26 cellular contexts compared by ENCODE assay signal in the genomic region with DNA sequence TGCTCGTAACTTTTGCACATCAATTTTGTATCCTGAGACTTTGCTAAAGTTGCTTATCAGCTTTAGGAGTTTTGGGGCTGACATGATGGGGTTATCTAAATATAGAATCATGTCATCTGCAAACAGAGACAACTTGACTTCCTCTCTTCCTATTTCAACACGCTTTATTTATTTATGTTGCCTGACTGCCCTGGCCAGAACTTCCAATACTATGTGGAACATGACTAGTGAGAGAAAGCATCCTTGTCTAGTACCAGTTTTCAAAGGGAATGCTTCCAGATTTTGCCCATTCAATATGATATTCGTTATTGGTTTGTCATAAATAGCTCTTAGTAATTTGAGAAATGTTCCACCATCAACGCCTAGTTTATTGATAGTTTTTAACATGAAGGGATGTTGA.
"Had no signal": no experiment of that assay in that cellular context is flagged by ENCODE, and none has a peak within 500 bp of the region (broad histone marks: within the 10 kb centered on the region; RNA-seq: fewer than 3 reads in every experiment).

No MANE protein-coding gene starts in this region.

- H3K27me3 ChIP-seq: colonic mucosa, esophagus squamous epithelium, foreskin keratinocyte, gastrocnemius medialis, heart right ventricle, hepatocyte had no signal

- H2AFZ ChIP-seq: hepatocyte had no signal

- H3K36me3 ChIP-seq: colonic mucosa, esophagus squamous epithelium, gastrocnemius medialis, heart right ventricle had no signal

- H3K9me3 ChIP-seq: colonic mucosa, esophagus squamous epithelium, gastrocnemius medialis, heart right ventricle had no signal

- H3K4me1 ChIP-seq: colonic mucosa, esophagus squamous epithelium, foreskin keratinocyte, gastrocnemius medialis, heart right ventricle had no signal

- DNase-seq: activated CD4-positive, alpha-beta memory T cell treated with anti-CD3 and anti-CD28 coated beads, Interleukin-2, amount 10 ng/mL, durations not matched to agents 7 days and 5 days; activated CD4-positive, alpha-beta T cell treated with anti-CD3 and anti-CD28 coated beads for 1 hour; activated CD4-positive, alpha-beta T cell treated with anti-CD3 and anti-CD28 coated beads for 4 hours; activated CD4-positive, alpha-beta T cell treated with anti-CD3 and anti-CD28 coated beads, Interleukin-2, amount 10 ng/mL, durations not matched to agents 7 days and 5 days; activated CD4-positive, alpha-beta T cell treated with anti-CD3 and anti-CD28 coated beads, Interleukin-2, amount 50 U/mL, for 4 hours; activated CD8-positive, alpha-beta memory T cell treated with anti-CD3 and anti-CD28 coated beads, Interleukin-2, amount 50 U/mL, for 48 hours; activated gamma-delta T cell; activated naive CD4-positive, alpha-beta T cell; activated naive CD4-positive, alpha-beta T cell treated with anti-CD3 and anti-CD28 coated beads, Interleukin-2, amount 50 U/mL, for 16 hours; activated T-cell treated with anti-CD3 and anti-CD28 coated beads for 4 hours; activated T-cell treated with anti-CD3 and anti-CD28 coated beads, Interleukin-2, amount 50 U/mL, for 24 hours; activated T-cell treated with anti-CD3 and anti-CD28 coated beads, Interleukin-2, amount 50 U/mL, for 72 hours; amniotic stem cell; anterior cingulate cortex; caudate nucleus; colonic mucosa; effector CD8-positive, alpha-beta T cell; esophagus squamous epithelium; foreskin keratinocyte; gastrocnemius medialis; heart right ventricle; T-helper 2 cell had no signal

- H3K4me2 ChIP-seq: hepatocyte had no signal

- H3K27ac ChIP-seq: colonic mucosa, epithelial cell of prostate, esophagus squamous epithelium, foreskin keratinocyte, gastrocnemius medialis, heart right ventricle, hepatocyte, VCaP had no signal

- ATAC-seq: activated T-cell treated with anti-CD3 and anti-CD28 coated beads, Interleukin-2, amount 50 U/mL, for 72 hours; foreskin keratinocyte; gastrocnemius medialis; heart right ventricle; WTC11 had no signal

- H3K4me3 ChIP-seq: colonic mucosa, esophagus squamous epithelium, gastrocnemius medialis, heart right ventricle, hepatocyte had no signal
